Comparison of ENCODE assay signal across 1 cellular context in genomic region chr2:66578853-66579158, GRCh38.
TF ChIP-seq lines count a peak whose summit lies in the region.

No MANE protein-coding gene starts in this region.

TF ChIP-seq in H1, 55 proteins besides CTCF, POLR2A, EP300 and RAD21 (continued from another document):
- TF ChIP-seq CBX8 (IDR thresholded peaks at IDR 0.05; ENCODE audit: borderline replicate concordance, low read depth, low read length), result no peak
